ENCODE assay signal across 23 cellular contexts in genomic region chr16:23712976-23713375, GRCh38. TPM values are rescaled to one million over a fixed set of nuclear protein-coding genes. Genes with fewer than 3 reads are reported as not detected.
A peak's percentile ranks its signal among the peaks of the same experiment; 100 is the strongest.
DNase-seq lines count a peak whose midpoint lies in the region; ATAC-seq, FAIRE-seq and TF ChIP-seq lines count a peak whose summit lies in the region.
"Had no signal": no experiment of that assay in that cellular context is flagged by ENCODE, and none has a peak within 500 bp of the region (broad histone marks: within the 10 kb centered on the region; RNA-seq: fewer than 3 reads in every experiment).

ERN2 (minus strand) TSS chr16:23713222; CDS start chr16:23713187, 35 bp downstream.

- 19% methylated on average over 23 of the region's 37 CpGs for WGBS in K562 (ENCODE audit: insufficient coverage, low coverage, missing lambda C conversion rate)
- WGBS in prostate gland = 1% methylated on average over 24 of the region's 37 CpGs

- no peaks in the 10 kb centered on the region for H3K4me1 Mint-ChIP-seq in Caco-2 (ENCODE audit: low read depth, unreplicated experiment)
- H3K4me1 Mint-ChIP-seq: IgD-negative memory B cell, mesothelial cell of epicardium had no signal

- H3K27ac Mint-ChIP-seq in activated naive CD4-positive, alpha-beta T cell treated with anti-CD3 and anti-CD28 coated beads, Interleukin-2, amount 50 U/mL, for 72 hours = no peak within 1 kb of the TSS
- H3K27ac Mint-ChIP-seq in Caco-2 (ENCODE audit: unreplicated experiment) = no peak within 1 kb of the TSS
- H3K27ac Mint-ChIP-seq: IgD-negative memory B cell, mesothelial cell of epicardium had no signal

- no peaks in the 10 kb centered on the region for H3K79me2 ChIP-seq in K562 (ENCODE audit: control insufficient read depth, insufficient read depth, low read length)

- H3K9ac ChIP-seq in K562 (ENCODE audit: insufficient read depth in 1 of 2, low read depth in 2 of 2, low read length in 2 of 2) = peak within 1 kb of the TSS in 1 of 2 experiments; percentile 51; a peak in 2 of 4 replicates

- TF ChIP-seq RAD21 in K562 (CRISPR knock-in tag; conservative IDR thresholded peaks at IDR 0.05 in 1 of 2, IDR thresholded peaks at IDR 0.05 in 1 of 2) = no peak

- peaks cover 11 to 17% of the 10 kb centered on the region in 2 donors for H3K36me3 Mint-ChIP-seq in activated naive CD4-positive, alpha-beta T cell treated with anti-CD3 and anti-CD28 coated beads, Interleukin-2, amount 50 U/mL, for 72 hours
- H3K36me3 Mint-ChIP-seq in Caco-2 (ENCODE audit: insufficient read depth, unreplicated experiment) = no peaks in the 10 kb centered on the region
- H3K36me3 Mint-ChIP-seq: IgD-negative memory B cell, mesothelial cell of epicardium had no signal

- in situ Hi-C loops in K562 (cut with MboI) = no loop called here

- DNase-seq in GM03348 (ENCODE audit: low spot score) (peak; percentile 35), K562 (ENCODE audit: extremely low read depth in 1 of 4, low spot score in 3 of 4) (peak in 2 of 4 experiments; percentile 37 to 50), iPS-NIHi11 (ENCODE audit: low spot score) (peak; percentile 76), prostate gland (ENCODE audit: low spot score) (no peak), Caco-2 (no peak), GDM1 (lab: John Stamatoyannopoulos, UW) (no peak)
- DNase-seq in activated naive CD4-positive, alpha-beta T cell treated with anti-CD3 and anti-CD28 coated beads, Interleukin-2, amount 50 U/mL, for 72 hours (ENCODE audit: low spot score in 2 of 2) = no peak
- DNase-seq in stimulated activated CD4-positive, alpha-beta T cell treated with anti-CD3 and anti-CD28 coated beads, Interleukin-1b, Interleukin-23, amount 100 ng/mL, for 48 hours = no peak
- DNase-seq: activated gamma-delta T cell treated with Interleukin-2 at 50 U/mL for 16 hours; gastrocnemius medialis; MV-4-11; NCI-H2029 treated with DMSO at 0.1 percent for 48 hours; SJCRH30; stimulated activated naive CD4-positive, alpha-beta T cell treated with Interleukin-2 at 50 U/mL for 16 hours had no signal

- H3K27me3 Mint-ChIP-seq in Caco-2 (ENCODE audit: insufficient read depth, unreplicated experiment) = peaks cover 13% of the 10 kb centered on the region

- TF ChIP-seq CTCF in K562 (IDR thresholded peaks at IDR 0.05 in 2 of 3, conservative IDR thresholded peaks at IDR 0.05 in 1 of 3; ENCODE audit: insufficient read depth in 2 of 3, low read depth in 1 of 3, low read length in 3 of 3) (no peak), prostate gland (IDR thresholded peaks at IDR 0.05) (no peak), Caco-2 (IDR thresholded peaks at IDR 0.05; ENCODE audit: insufficient read depth in 1 of 2, low read depth in 1 of 2, low read length in 1 of 2, severe bottlenecking in 1 of 2, unreplicated experiment in 1 of 2) (no peak)

- H3K4me3 ChIP-seq in K562 (no peak within 1 kb of the TSS), prostate gland (no peak within 1 kb of the TSS), Caco-2 (ENCODE audit: low read depth, low read length) (no peak within 1 kb of the TSS)
- H3K4me3 ChIP-seq: gastrocnemius medialis, HAP-1, SJCRH30 had no signal

- no peak for TF ChIP-seq EP300 in K562 (IDR thresholded peaks at IDR 0.05; ENCODE audit: low read length)

- ATAC-seq in K562 = peak; percentile 84
- ATAC-seq in activated naive CD4-positive, alpha-beta T cell treated with anti-CD3 and anti-CD28 coated beads, Interleukin-2, amount 50 U/mL, for 72 hours = no peak
- ATAC-seq: activated CD4-positive, CD25-positive, alpha-beta regulatory T cell treated with anti-CD3 and anti-CD28 coated beads, Interleukin-2, amount 50 U/mL, for 24 hours; gastrocnemius medialis had no signal

- H3K4me3 Mint-ChIP-seq in Caco-2 (ENCODE audit: unreplicated experiment) = no peak within 1 kb of the TSS
- H3K4me3 Mint-ChIP-seq: IgD-negative memory B cell, mesothelial cell of epicardium had no signal

- no peaks in the 10 kb centered on the region for H3K36me3 ChIP-seq in K562 (ENCODE audit: control insufficient read depth, insufficient read depth, low read length)
- H3K36me3 ChIP-seq in prostate gland = no peaks in the 10 kb centered on the region
- no peaks in the 10 kb centered on the region for H3K36me3 ChIP-seq in Caco-2 (ENCODE audit: control insufficient read depth, insufficient read depth, low read length)
- H3K36me3 ChIP-seq: gastrocnemius medialis, HAP-1, SJCRH30 had no signal

- no peak within 1 kb of the TSS for H2AFZ ChIP-seq in K562 (ENCODE audit: low read depth, low read length)

- H3K27ac ChIP-seq in K562 (ENCODE audit: extremely low read depth, low read depth, low read length) = no peak within 1 kb of the TSS
- no peak within 1 kb of the TSS for H3K27ac ChIP-seq in prostate gland
- H3K27ac ChIP-seq: gastrocnemius medialis, SJCRH30 had no signal

- no peaks in the 10 kb centered on the region for H4K20me1 ChIP-seq in K562 (replicated peaks; ENCODE audit: control insufficient read depth, insufficient read depth, low read length)

- BruUV-seq in K562 (replicated peaks; lab: Mats Ljungman, UMichigan) = no TSS peak
- no TSS peak for BruUV-seq in Caco-2 (replicated peaks; lab: Mats Ljungman, UMichigan)

- POLR2A ChIA-PET in K562 (lab: Yijun Ruan, JAX) = interaction anchor here (1.4 kb wide), 1 partner anchor 12 kb away, joined by 4 read pairs; no protein-coding TSS in a partner anchor
- POLR2A ChIA-PET in Caco-2 (lab: Charles Lee) = no interaction called here

- no peaks in the 10 kb centered on the region for H3K9me1 ChIP-seq in K562 (ENCODE audit: control insufficient read depth, insufficient read depth, low read length)

- H3K27me3 ChIP-seq in K562 (ENCODE audit: control insufficient read depth in 2 of 2, insufficient read depth in 2 of 2, low read length in 2 of 2) (peaks cover 0 to 10% of the 10 kb centered on the region in 2 experiments; a peak in 2 of 5 replicates), prostate gland (replicated peaks; ENCODE audit: insufficient read depth) (peaks cover 9% of the 10 kb centered on the region), Caco-2 (replicated peaks; ENCODE audit: control insufficient read depth, insufficient read depth, low read length) (no peaks in the 10 kb centered on the region)
- H3K27me3 ChIP-seq: SJCRH30 had no signal

- no peak within 1 kb of the TSS for H3K4me2 ChIP-seq in K562 (ENCODE audit: insufficient read depth, low read length)

- H3K4me1 ChIP-seq in K562 (replicated peaks in 1 of 2; ENCODE audit: control insufficient read depth in 2 of 2, insufficient read depth in 2 of 2, low read length in 2 of 2) = peaks cover 0 to 11% of the 10 kb centered on the region in 2 experiments; a peak in 2 of 5 replicates
- H3K4me1 ChIP-seq in prostate gland (replicated peaks) = no peaks in the 10 kb centered on the region
- no peaks in the 10 kb centered on the region for H3K4me1 ChIP-seq in Caco-2
- H3K4me1 ChIP-seq: gastrocnemius medialis, HAP-1, SJCRH30 had no signal

- FAIRE-seq in K562 (lab: Jason Lieb, UNC) = no peak
- FAIRE-seq: keratinocyte, urothelium cell line had no signal

- CTCF ChIA-PET in K562 (lab: Yijun Ruan, JAX; ENCODE audit: low intra/inter-chr PET ratio) (no interaction called here), Caco-2 (lab: Charles Lee) (no interaction called here)

- intact Hi-C loops in K562 (cut with micrococcal nuclease) (no loop called here), prostate gland (cut with DNase I) (no loop called here), Caco-2 (cut with micrococcal nuclease; ENCODE audit: unreplicated experiment) (no loop called here)

- no peak for TF ChIP-seq POLR2A in K562 (conservative IDR thresholded peaks at IDR 0.05)
- peak; percentile 31 for TF ChIP-seq POLR2A in prostate gland (IDR thresholded peaks at IDR 0.05)

- peaks cover 4 to 10% of the 10 kb centered on the region in 2 donors for H3K9me3 Mint-ChIP-seq in activated naive CD4-positive, alpha-beta T cell treated with anti-CD3 and anti-CD28 coated beads, Interleukin-2, amount 50 U/mL, for 72 hours
- peaks cover 9% of the 10 kb centered on the region for H3K9me3 Mint-ChIP-seq in Caco-2 (ENCODE audit: unreplicated experiment)

- H3K9me3 ChIP-seq in K562 (replicated peaks; ENCODE audit: control insufficient read depth, insufficient read depth, low read depth, low read length) (no peaks in the 10 kb centered on the region), prostate gland (no peaks in the 10 kb centered on the region), Caco-2 (peaks cover 5% of the 10 kb centered on the region; the same call in 1 of the 2 replicates)
- H3K9me3 ChIP-seq: gastrocnemius medialis, HAP-1 had no signal

TF ChIP-seq in K562, 482 proteins besides CTCF, POLR2A, EP300 and RAD21 (continues in another document):
- TF ChIP-seq ADNP (tag; IDR thresholded peaks at IDR 0.05) (no peak), GABPA (tag; conservative IDR thresholded peaks at IDR 0.05; ENCODE audit: low read depth) (no peak), SNRNP70 (optimal IDR thresholded peaks at IDR 0.05; ENCODE audit: low read depth, low read length) (no peak), ZNF121 (CRISPR knock-in tag; conservative IDR thresholded peaks at IDR 0.05) (no peak)

RNA-seq across cellular contexts. Expression of gene ERN2, which starts in this region (rescaled TPM):
- total RNA-seq in K562 (2011; cell fraction: chromatin; rRNA removed; ENCODE audit: low replicate concordance) = 1.00 and 1.2 TPM in 2 replicates
- 9.5 and 13.8 TPM in 2 replicates for total RNA-seq in K562 (2011; cell fraction: nucleolus; rRNA removed)
- 10.4 and 24.5 TPM in 2 replicates for total RNA-seq in K562 (2011; cell fraction: nucleoplasm; rRNA removed)
- 1.5 and 2.1 TPM in 2 replicates for total RNA-seq in K562 (2014; rRNA removed)
- 0.67 and 0.69 TPM in 2 replicates for total RNA-seq in K562 (2014; rRNA removed; fragmentation: Illumina TruSeq; extraction: Trizol)
- 1.0 TPM in 1 of 2 replicates, not detected in the other for total RNA-seq in K562 (2015; rRNA removed; fragmentation: Illumina TruSeq; extraction: Trizol)
- 0.22 and 0.36 TPM in 2 replicates for total RNA-seq in K562 (2021)
- 0.12 and 0.33 TPM in 2 replicates for polyA plus RNA-seq in K562 (2011; rRNA removed)
- polyA plus RNA-seq in K562 (2011; cell fraction: cytosol; rRNA removed) = 0.12 TPM in 1 of 2 replicates, not detected in the other
- polyA plus RNA-seq in K562 (2011; cell fraction: nucleus; rRNA removed) = 0.35 and 0.41 TPM in 2 replicates
- polyA plus RNA-seq in K562 (2012) = 0.01 and 0.24 TPM in 2 replicates
- polyA plus RNA-seq in K562 (2014; fragmentation: Illumina TruSeq; extraction: Trizol) = not detected in 2 replicates
- not detected for polyA plus RNA-seq in K562 (2014; fragmentation: Nextera tagmentation; extraction: Ambion mirVana)
- polyA plus RNA-seq in K562 (2014; rRNA removed) = 0.07 TPM in 1 of 2 replicates, not detected in the other
- 8.3 and 11.8 TPM in 2 replicates for polyA minus RNA-seq in K562 (2011; rRNA and poly(A)+ RNA removed)
- polyA minus RNA-seq in K562 (2011; cell fraction: cytosol; rRNA and poly(A)+ RNA removed) = 5.3 TPM in 1 of 2 replicates, not detected in the other
- polyA minus RNA-seq in K562 (2011; cell fraction: nucleus; rRNA and poly(A)+ RNA removed) = 4.4 and 7.6 TPM in 2 replicates
- 1 to 10 TPM; 2.9 to 6.0 TPM for total RNA-seq in prostate gland
- not detected for total RNA-seq in activated naive CD4-positive, alpha-beta T cell treated with anti-CD3 and anti-CD28 coated beads, Interleukin-2, amount 50 U/mL, for 72 hours
- not detected in 2 replicates for total RNA-seq in Caco-2 (2022)
- total RNA-seq: aorta; NCI-H460; SJCRH30; T-helper 2 cell treated with Interferon-gamma antibody and Interleukin-4, amounts not matched to agents 100 ng/mL and 5 ng/mL, for 36 hours had no signal
- polyA plus RNA-seq: IgD-negative memory B cell, keratinocyte had no signal

Comparison
In these comparisons a context has a peak if more than half of its experiments do, and no peak if none do; other contexts are left out.
1. DNase-seq: peak in GM03348 (single experiment) and iPS-NIHi11 (single experiment); none in prostate gland (single experiment), activated naive CD4-positive, alpha-beta T cell treated with anti-CD3 and anti-CD28 coated beads, Interleukin-2, amount 50 U/mL, for 72 hours (0 of 2), Caco-2 (0 of 2), stimulated activated CD4-positive, alpha-beta T cell treated with anti-CD3 and anti-CD28 coated beads, Interleukin-1b, Interleukin-23, amount 100 ng/mL, for 48 hours (single experiment) and GDM1 (single experiment).